Comparison of ENCODE assay signal across 14 cellular contexts in the genomic region with DNA sequence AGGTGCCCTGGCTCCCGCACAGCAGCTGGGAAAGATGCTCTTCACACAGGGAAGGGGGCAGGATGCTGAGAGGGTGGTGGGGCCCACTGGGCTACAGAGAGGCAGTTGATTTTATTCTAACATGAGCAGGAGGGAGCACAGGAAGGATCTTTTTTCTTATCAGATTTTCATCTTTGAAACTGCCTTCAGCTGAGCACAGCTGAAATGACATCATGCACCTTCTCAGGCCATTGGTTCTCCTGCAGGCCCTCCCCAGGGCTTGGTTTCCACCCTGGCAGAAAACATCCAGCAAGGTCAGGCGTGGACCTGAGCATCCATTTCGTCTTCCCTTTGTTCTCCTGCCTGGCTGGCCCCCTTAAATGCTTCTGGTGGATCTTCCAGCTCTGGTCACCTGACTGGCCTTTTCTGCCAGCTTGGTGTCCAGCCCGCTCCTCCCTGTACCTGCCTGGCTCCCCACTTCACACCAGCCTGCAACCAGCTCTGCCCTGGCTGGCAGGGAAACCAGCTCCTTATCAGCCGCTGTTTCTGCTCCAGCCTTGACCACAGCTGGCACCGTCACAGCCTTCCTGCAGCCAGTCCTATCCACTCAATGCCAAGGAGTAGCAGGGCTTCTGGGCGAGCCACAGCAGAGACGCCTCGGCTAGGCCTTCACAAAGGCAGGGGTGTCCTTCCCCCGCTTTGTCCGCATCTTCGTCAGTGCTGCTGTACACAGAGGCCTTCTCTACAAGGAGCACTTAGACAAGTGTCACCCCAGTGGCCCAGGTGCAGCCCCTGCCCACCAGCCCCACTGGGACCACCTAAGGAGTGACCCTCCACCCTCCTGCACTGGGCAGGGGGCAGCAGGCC. TPM values are rescaled to one million over a fixed set of nuclear protein-coding genes. Genes with fewer than 3 reads are reported as not detected.
DNase-seq lines count a peak whose midpoint lies in the region; ATAC-seq and TF ChIP-seq lines count a peak whose summit lies in the region.
"Had no signal": no experiment of that assay in that cellular context is flagged by ENCODE, and none has a peak within 500 bp of the region (broad histone marks: within the 10 kb centered on the region; RNA-seq: fewer than 3 reads in every experiment).

No MANE protein-coding gene starts in this region.

- intact Hi-C loops in sigmoid colon (cut with DNase I): no loop called here

- H3K4me1 Mint-ChIP-seq in WTC11: no peaks in the 10 kb centered on the region

- no peak overlapping the region for H3K4me3 Mint-ChIP-seq in WTC11
- H3K4me3 Mint-ChIP-seq: natural killer cell had no signal

- H3K36me3 ChIP-seq in sigmoid colon: peaks cover 43 to 97% (median 78%) of the 10 kb centered on the region in 4 donors

- H3K27me3 ChIP-seq in sigmoid colon: no peaks in the 10 kb centered on the region
- H3K27me3 ChIP-seq: right lobe of liver had no signal

- POLR2A ChIA-PET in WTC11 (lab: Charles Lee): no interaction called here

- H3K27ac ChIP-seq in sigmoid colon: no peak overlapping the region
- H3K27ac ChIP-seq: right lobe of liver had no signal

- 87 to 94% methylated on average over 12 of the region's 12 CpGs for WGBS in sigmoid colon, 2 donors

- DNase-seq in NCI-H2196 (lab: John Stamatoyannopoulos, UW; ENCODE audit: unreplicated experiment): peak; percentile 25
- DNase-seq in NCI-H2196 treated with DMSO at 0.1 percent for 48 hours (lab: John Stamatoyannopoulos, UW; ENCODE audit: unreplicated experiment): no peak
- peak; percentile 56 for DNase-seq in sigmoid colon
- no peak for DNase-seq in WTC11 (ENCODE audit: low spot score)
- DNase-seq in NCI-H82 treated with DMSO at 0.1 percent for 48 hours (lab: John Stamatoyannopoulos, UW; ENCODE audit: unreplicated experiment): no peak
- DNase-seq: 8988T; activated CD4-positive, alpha-beta T cell treated with anti-CD3 and anti-CD28 coated beads for 48 hours; activated effector memory CD4-positive, alpha-beta T cell treated with anti-CD3 and anti-CD28 coated beads, Interleukin-2, amount 50 U/mL, for 16 hours; head of caudate nucleus; natural killer cell; right lobe of liver had no signal

- H3K36me3 Mint-ChIP-seq in WTC11: peaks cover 13% of the 10 kb centered on the region
- H3K36me3 Mint-ChIP-seq: natural killer cell had no signal

- no peaks in the 10 kb centered on the region for H3K9me3 Mint-ChIP-seq in WTC11
- H3K9me3 Mint-ChIP-seq: natural killer cell had no signal

- peaks cover 0 to 4% (median under 1%) of the 10 kb centered on the region in 4 donors for H3K4me1 ChIP-seq in sigmoid colon

- no peak overlapping the region for H3K27ac Mint-ChIP-seq in WTC11
- H3K27ac Mint-ChIP-seq: natural killer cell had no signal

- H3K4me3 ChIP-seq in sigmoid colon: no peak overlapping the region
- H3K4me3 ChIP-seq: right lobe of liver had no signal

- no peak for TF ChIP-seq EP300 in sigmoid colon (IDR thresholded peaks at IDR 0.05)

- TF ChIP-seq POLR2A in sigmoid colon (IDR thresholded peaks at IDR 0.05): no peak

- H3K9me3 ChIP-seq in sigmoid colon: no peaks in the 10 kb centered on the region
- H3K9me3 ChIP-seq: right lobe of liver had no signal

- no peaks in the 10 kb centered on the region for H3K27me3 Mint-ChIP-seq in WTC11 (ENCODE audit: low read depth)

- TF ChIP-seq CTCF in sigmoid colon (IDR thresholded peaks at IDR 0.05) (no peak), WTC11 (IDR thresholded peaks at IDR 0.05) (no peak)

- ATAC-seq in SK-N-SH treated with all-trans-retinoic acid at 6 μM for 48 hours (peak; percentile 30), esophagus mucosa (peak; percentile 2), WTC11 (no peak), HG02973 (IDR thresholded peaks at IDR 0.05; ENCODE audit: unreplicated experiment) (no peak)
- ATAC-seq: natural killer cell had no signal

- CTCF ChIA-PET in WTC11 (lab: Charles Lee): no interaction called here

TF ChIP-seq in SK-N-SH treated with all-trans-retinoic acid at 6 μM for 48 hours, 23 proteins besides CTCF, POLR2A, EP300 and RAD21 (continues in another document):
- TF ChIP-seq BACH2 (CRISPR knock-in tag; IDR thresholded peaks at IDR 0.05; ENCODE audit: borderline replicate concordance) (no peak), ZC3H10 (CRISPR knock-in tag; IDR thresholded peaks at IDR 0.05) (no peak), CSDC2 (CRISPR knock-in tag; IDR thresholded peaks at IDR 0.05) (no peak), TOX (CRISPR knock-in tag; IDR thresholded peaks at IDR 0.05; ENCODE audit: borderline replicate concordance) (no peak), PPARA (CRISPR knock-in tag; IDR thresholded peaks at IDR 0.05; ENCODE audit: borderline replicate concordance) (no peak), ZFP30 (CRISPR knock-in tag; IDR thresholded peaks at IDR 0.05) (no peak), ARNTL (CRISPR knock-in tag; IDR thresholded peaks at IDR 0.05; ENCODE audit: borderline replicate concordance, low read depth) (no peak)
- TF ChIP-seq, protein P1, sequence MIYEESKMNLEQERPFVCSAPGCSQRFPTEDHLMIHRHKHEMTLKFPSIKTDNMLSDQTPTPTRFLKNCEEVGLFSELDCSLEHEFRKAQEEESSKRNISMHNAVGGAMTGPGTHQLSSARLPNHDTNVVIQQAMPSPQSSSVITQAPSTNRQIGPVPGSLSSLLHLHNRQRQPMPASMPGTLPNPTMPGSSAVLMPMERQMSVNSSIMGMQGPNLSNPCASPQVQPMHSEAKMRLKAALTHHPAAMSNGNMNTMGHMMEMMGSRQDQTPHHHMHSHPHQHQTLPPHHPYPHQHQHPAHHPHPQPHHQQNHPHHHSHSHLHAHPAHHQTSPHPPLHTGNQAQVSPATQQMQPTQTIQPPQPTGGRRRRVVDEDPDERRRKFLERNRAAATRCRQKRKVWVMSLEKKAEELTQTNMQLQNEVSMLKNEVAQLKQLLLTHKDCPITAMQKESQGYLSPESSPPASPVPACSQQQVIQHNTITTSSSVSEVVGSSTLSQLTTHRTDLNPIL (CRISPR knock-in tag; IDR thresholded peaks at IDR 0.05; ENCODE audit: low read depth): no peak
- TF ChIP-seq, protein P2, sequence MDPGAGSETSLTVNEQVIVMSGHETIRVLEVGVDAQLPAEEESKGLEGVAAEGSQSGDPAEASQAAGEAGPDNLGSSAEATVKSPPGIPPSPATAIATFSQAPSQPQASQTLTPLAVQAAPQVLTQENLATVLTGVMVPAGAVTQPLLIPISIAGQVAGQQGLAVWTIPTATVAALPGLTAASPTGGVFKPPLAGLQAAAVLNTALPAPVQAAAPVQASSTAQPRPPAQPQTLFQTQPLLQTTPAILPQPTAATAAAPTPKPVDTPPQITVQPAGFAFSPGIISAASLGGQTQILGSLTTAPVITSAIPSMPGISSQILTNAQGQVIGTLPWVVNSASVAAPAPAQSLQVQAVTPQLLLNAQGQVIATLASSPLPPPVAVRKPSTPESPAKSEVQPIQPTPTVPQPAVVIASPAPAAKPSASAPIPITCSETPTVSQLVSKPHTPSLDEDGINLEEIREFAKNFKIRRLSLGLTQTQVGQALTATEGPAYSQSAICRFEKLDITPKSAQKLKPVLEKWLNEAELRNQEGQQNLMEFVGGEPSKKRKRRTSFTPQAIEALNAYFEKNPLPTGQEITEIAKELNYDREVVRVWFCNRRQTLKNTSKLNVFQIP (CRISPR knock-in tag; IDR thresholded peaks at IDR 0.05; ENCODE audit: borderline replicate concordance, low read depth): no peak

TF ChIP-seq in WTC11, 78 proteins besides CTCF, POLR2A, EP300 and RAD21:
- TF ChIP-seq CREB1 (CRISPR knock-in tag; IDR thresholded peaks at IDR 0.05) (no peak), ZBTB21 (CRISPR knock-in tag; IDR thresholded peaks at IDR 0.05; ENCODE audit: borderline replicate concordance) (no peak), NR3C1 (CRISPR knock-in tag; conservative IDR thresholded peaks at IDR 0.05; ENCODE audit: low read depth) (no peak)

RNA-seq across cellular contexts. Expression of a gene that starts 36.5 kb away (rescaled TPM):
- total RNA-seq in esophagus mucosa: 88.2 TPM
- total RNA-seq in sigmoid colon: 10 to 100 TPM; 32.5 to 66.5 (median 48.5) TPM
- polyA plus RNA-seq in sigmoid colon: 10 to 100 TPM; 48.6 to 56.7 (median 53.2) TPM
- 23.5 to 25.7 TPM (median 25.4 TPM) in 3 replicates for total RNA-seq in WTC11 (2021)

RNA-seq across cellular contexts. Expression of a gene that starts 44.7 kb away (rescaled TPM):
- total RNA-seq in esophagus mucosa (27.8 TPM), sigmoid colon (100 to 1,000 TPM in 1 of 4 donors, 10 to 100 TPM in 1, 1 to 10 TPM in 2; 5.0 to 107 (median 11.7) TPM), WTC11 (2021) (11.1 to 12.1 TPM (median 11.1 TPM) in 3 replicates)
- polyA plus RNA-seq in sigmoid colon: 100 to 1,000 TPM in 1 of 3 donors, 10 to 100 TPM in 2; 35.5 to 138 (median 67.9) TPM

Comparison
In these comparisons a context has a peak if more than half of its experiments do, and no peak if none do; other contexts are left out.
1. DNase-seq: peak in NCI-H2196 (single experiment) and sigmoid colon (single experiment); none in NCI-H2196 treated with DMSO at 0.1 percent for 48 hours (single experiment), WTC11 (single experiment) and NCI-H82 treated with DMSO at 0.1 percent for 48 hours (single experiment).
2. ATAC-seq: peak in SK-N-SH treated with all-trans-retinoic acid at 6 μM for 48 hours (single experiment) and esophagus mucosa (single experiment); none in WTC11 (single experiment) and HG02973 (single experiment).